In genomic region chr19:8304841-8305621, GRCh38 we compare ENCODE assay signal across 9 cellular contexts. TPM values are rescaled to one million over a fixed set of nuclear protein-coding genes. Genes with fewer than 3 reads are reported as not detected.
DNase-seq lines count a peak whose midpoint lies in the region; ATAC-seq and TF ChIP-seq lines count a peak whose summit lies in the region.
"Had no signal": no experiment of that assay in that cellular context is flagged by ENCODE, and none has a peak within 500 bp of the region (broad histone marks: within the 10 kb centered on the region; RNA-seq: fewer than 3 reads in every experiment).

No MANE protein-coding gene starts in this region.

- no peak overlapping the region for H3K4me3 ChIP-seq in NB4 (ENCODE audit: low read depth, low read length)
- H3K4me3 ChIP-seq in body of pancreas, result no peak overlapping the region

- no peaks in the 10 kb centered on the region for H3K36me3 ChIP-seq in body of pancreas (replicated peaks in 1 of 2; ENCODE audit: insufficient read depth in 1 of 2, low read depth in 2 of 2)

- intact Hi-C loops in body of pancreas (cut with DNase I), result no loop called here

- peaks cover 22% of the 10 kb centered on the region for H3K4me1 ChIP-seq in body of pancreas

- no peaks in the 10 kb centered on the region for H3K27me3 Mint-ChIP-seq in osteocyte (ENCODE audit: unreplicated experiment)

- no peak for TF ChIP-seq CTCF in NB4 (IDR thresholded peaks at IDR 0.05; ENCODE audit: low read depth, low read length)
- TF ChIP-seq CTCF in body of pancreas (IDR thresholded peaks at IDR 0.05), result no peak
- TF ChIP-seq CTCF in osteocyte (IDR thresholded peaks at IDR 0.05), result no peak

- H3K4me1 Mint-ChIP-seq in osteocyte (ENCODE audit: unreplicated experiment), result peaks cover 26% of the 10 kb centered on the region

- TF ChIP-seq POLR2A in NB4 (IDR thresholded peaks at IDR 0.05; ENCODE audit: extremely low read depth, insufficient read length), result no peak
- no peak for TF ChIP-seq POLR2A in body of pancreas (IDR thresholded peaks at IDR 0.05)

- ATAC-seq in body of pancreas (no peak), GM18907 (IDR thresholded peaks at IDR 0.05; ENCODE audit: unreplicated experiment) (no peak), HG03039 (IDR thresholded peaks at IDR 0.05; ENCODE audit: unreplicated experiment) (no peak)
- ATAC-seq: Panc1 had no signal

- H3K27ac Mint-ChIP-seq in osteocyte (ENCODE audit: unreplicated experiment), result no peak overlapping the region

- WGBS in body of pancreas, 2 donors, result 80 to 91% methylated on average over 18 to 32 of the region's 33 CpGs

- DNase-seq in Daoy (ENCODE audit: low read depth), result peak; percentile 39
- DNase-seq in NB4 (ENCODE audit: low read depth), result peak; percentile 62
- peak in 3 of 4 donors; percentile 2 to 17 (median 15) for DNase-seq in body of pancreas
- peak; percentile 84 for DNase-seq in osteocyte (ENCODE audit: extremely low spot score, unreplicated experiment)
- no peak for DNase-seq in AML-193 (lab: John Stamatoyannopoulos, UW)
- no peak for DNase-seq in Kasumi-1 (lab: John Stamatoyannopoulos, UW)

- peaks cover 2% of the 10 kb centered on the region for H3K36me3 Mint-ChIP-seq in osteocyte (ENCODE audit: unreplicated experiment)

- no peak overlapping the region for H3K27ac ChIP-seq in body of pancreas

- H3K4me3 Mint-ChIP-seq in osteocyte (ENCODE audit: unreplicated experiment), result no peak overlapping the region

- H3K27me3 ChIP-seq in body of pancreas, result no peaks in the 10 kb centered on the region

- no peaks in the 10 kb centered on the region for H3K9me3 ChIP-seq in body of pancreas

- no peaks in the 10 kb centered on the region for H3K9me3 Mint-ChIP-seq in osteocyte (ENCODE audit: unreplicated experiment)

RNA-seq across cellular contexts. Expression of gene CD320, which starts 3.1 kb away (rescaled TPM):
- total RNA-seq in Daoy (2014; rRNA removed; shearing (Covaris generic)), result 108 TPM in 2 replicates
- total RNA-seq in body of pancreas (10 to 100 TPM; 34.0 to 41.2 TPM), osteocyte (41.9 and 44.5 TPM in 2 replicates)

RNA-seq across cellular contexts. Expression of gene NDUFA7, which starts 16.1 kb away (rescaled TPM):
- 17.0 and 22.6 TPM in 2 replicates for total RNA-seq in Daoy (2014; rRNA removed; shearing (Covaris generic))
- 1 to 10 TPM; 4.3 to 6.7 TPM for total RNA-seq in body of pancreas
- total RNA-seq in osteocyte, result 29.8 and 35.4 TPM in 2 replicates

RNA-seq across cellular contexts. Expression of gene RPS28, which starts 16.3 kb away (rescaled TPM):
- 153 and 281 TPM in 2 replicates for total RNA-seq in Daoy (2014; rRNA removed; shearing (Covaris generic))
- total RNA-seq in body of pancreas (100 to 1,000 TPM; 322 to 334 TPM), osteocyte (1,524 and 1,597 TPM in 2 replicates)

RNA-seq across cellular contexts. Expression of gene KANK3, which starts 38.0 kb away (rescaled TPM):
- total RNA-seq in Daoy (2014; rRNA removed; shearing (Covaris generic)), result 0.40 TPM in 1 of 2 replicates, not detected in the other
- total RNA-seq in body of pancreas (10 to 100 TPM in 1 of 2 donors, 1 to 10 TPM in 1; 9.1 to 25.7 TPM), osteocyte (0.30 TPM in 1 of 2 replicates, not detected in the other)

RNA-seq across cellular contexts. Expression of gene ANGPTL4, which starts 58.9 kb away (rescaled TPM):
- total RNA-seq in Daoy (2014; rRNA removed; shearing (Covaris generic)), result 0.86 TPM in 1 of 2 replicates, not detected in the other
- 100 to 1,000 TPM in 1 of 2 donors, 10 to 100 TPM in 1; 68.7 to 110 TPM for total RNA-seq in body of pancreas
- 6.5 and 8.6 TPM in 2 replicates for total RNA-seq in osteocyte

Comparison
In these comparisons a context has a peak if more than half of its experiments do, and no peak if none do; other contexts are left out.
1. DNase-seq: peak in Daoy (single experiment), NB4 (single experiment), body of pancreas (3 of 4) and osteocyte (single experiment); none in AML-193 (0 of 2) and Kasumi-1 (0 of 2).